19 cellular contexts compared by ENCODE assay signal in the genomic region with DNA sequence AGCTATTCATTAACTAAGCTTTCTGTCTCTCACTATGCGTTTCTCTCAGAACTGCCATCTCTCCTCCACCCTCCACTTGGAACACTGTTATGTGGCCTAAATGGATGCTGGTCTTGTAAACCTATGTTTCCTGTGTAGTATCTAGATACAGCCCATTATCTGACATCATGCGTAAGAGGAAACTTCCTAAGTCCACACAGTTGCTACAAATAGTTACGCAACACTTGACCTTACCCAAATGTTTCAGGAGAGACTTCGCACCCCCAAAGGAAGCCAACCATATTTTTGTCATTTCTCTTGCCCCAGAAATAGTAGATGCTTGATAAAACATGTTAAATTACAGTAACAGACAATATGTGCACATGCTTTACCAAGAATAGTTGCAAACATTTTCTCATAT.
"Had no signal": no experiment of that assay in that cellular context is flagged by ENCODE, and none has a peak within 500 bp of the region (broad histone marks: within the 10 kb centered on the region; RNA-seq: fewer than 3 reads in every experiment).

No MANE protein-coding gene starts in this region.

- ATAC-seq: activated CD8-positive, alpha-beta T cell treated with anti-CD3 and anti-CD28 coated beads, Interleukin-2, amount 10 ng/mL, durations not matched to agents 7 days and 5 days; activated naive CD8-positive, alpha-beta T cell treated with anti-CD3 and anti-CD28 coated beads, Interleukin-2, amount 50 U/mL, for 24 hours; body of pancreas; left ventricle myocardium superior; natural killer cell had no signal

- H3K4me3 ChIP-seq: body of pancreas, cardiac muscle cell, prostate gland, upper lobe of left lung had no signal

- DNase-seq: activated CD4-positive, alpha-beta T cell treated with anti-CD3 and anti-CD28 coated beads for 1 hour; activated CD4-positive, alpha-beta T cell treated with anti-CD3 and anti-CD28 coated beads, Interleukin-2, amount 50 U/mL, for 1 hour; activated CD8-positive, alpha-beta T cell treated with anti-CD3 and anti-CD28 coated beads, Interleukin-2, amount 10 ng/mL, durations not matched to agents 7 days and 5 days; activated gamma-delta T cell; activated naive CD4-positive, alpha-beta T cell treated with anti-CD3 and anti-CD28 coated beads, Interleukin-2, amount 50 U/mL, for 16 hours; activated naive CD8-positive, alpha-beta T cell treated with anti-CD3 and anti-CD28 coated beads, Interleukin-2, amount 50 U/mL, for 24 hours; anterior cingulate cortex; body of pancreas; effector CD4-positive, alpha-beta T cell; glutamatergic neuron; hippocampal formation; left ventricle myocardium superior; midbrain; natural killer cell; stimulated activated CD4-positive, alpha-beta T cell treated with anti-CD3 and anti-CD28 coated beads, Interleukin-4, amount 100 ng/mL, for 24 hours; stimulated activated naive CD4-positive, alpha-beta T cell treated with Interleukin-2 at 50 U/mL for 16 hours; upper lobe of left lung had no signal
